25 cellular contexts compared by ENCODE assay signal in the genomic region with DNA sequence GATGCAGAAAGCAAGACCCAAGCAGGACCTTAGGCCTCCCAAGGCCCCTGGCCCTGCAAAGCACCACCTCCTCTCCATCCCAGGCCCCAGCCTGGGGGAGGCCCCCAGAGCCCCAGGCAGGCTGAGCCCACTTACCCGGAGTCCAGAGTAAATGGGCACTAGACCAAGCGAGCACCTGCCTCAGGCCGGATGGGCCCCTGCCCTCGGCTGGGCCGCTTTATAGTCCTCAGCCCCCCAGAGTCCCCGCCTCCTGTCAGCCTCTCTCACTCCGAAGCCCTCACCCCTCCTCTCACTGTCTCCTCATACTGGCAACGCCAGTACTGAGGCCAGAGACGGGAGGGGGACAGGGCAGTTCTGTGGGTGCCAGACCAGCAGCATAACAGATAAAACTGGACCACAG. TPM values are rescaled to one million over a fixed set of nuclear protein-coding genes. Genes with fewer than 3 reads are reported as not detected.
"Had no signal": no experiment of that assay in that cellular context is flagged by ENCODE, and none has a peak within 500 bp of the region (broad histone marks: within the 10 kb centered on the region; RNA-seq: fewer than 3 reads in every experiment).

TSS of gene PPY (minus strand) at position 191 of the 400 bp plus-strand sequence. CDS start 822 bp downstream, outside the sequence.

- H3K9me3 ChIP-seq: esophagus squamous epithelium, gastroesophageal sphincter, sigmoid colon, testis, transverse colon had no signal

- ATAC-seq: effector memory CD8-positive, alpha-beta T cell; gastroesophageal sphincter; left lobe of liver; natural killer cell; stimulated activated naive B cell treated with anti-CD40 and anti-IgM and Interleukin-4, amounts not matched to agents 10 μg/mL and 1 μg/mL and 100 μg/mL, for 72 hours; stimulated activated naive CD8-positive, alpha-beta T cell treated with anti-CD3 and anti-CD28 coated beads, Interleukin-15, amount 100 ng/mL, for 72 hours had no signal

- H3K27ac Mint-ChIP-seq: effector memory CD8-positive, alpha-beta T cell; mesothelial cell of epicardium; natural killer cell; stimulated activated naive B cell treated with anti-CD40 and anti-IgM and Interleukin-4, amounts not matched to agents 10 μg/mL and 1 μg/mL and 100 μg/mL, for 72 hours; stimulated activated naive CD8-positive, alpha-beta T cell treated with anti-CD3 and anti-CD28 coated beads, Interleukin-15, amount 100 ng/mL, for 72 hours had no signal

- H3K4me3 Mint-ChIP-seq: effector memory CD8-positive, alpha-beta T cell; mesothelial cell of epicardium; natural killer cell; stimulated activated naive B cell treated with anti-CD40 and anti-IgM and Interleukin-4, amounts not matched to agents 10 μg/mL and 1 μg/mL and 100 μg/mL, for 72 hours; stimulated activated naive CD8-positive, alpha-beta T cell treated with anti-CD3 and anti-CD28 coated beads, Interleukin-15, amount 100 ng/mL, for 72 hours had no signal

- H3K36me3 Mint-ChIP-seq: mesothelial cell of epicardium; natural killer cell; stimulated activated naive B cell treated with anti-CD40 and anti-IgM and Interleukin-4, amounts not matched to agents 10 μg/mL and 1 μg/mL and 100 μg/mL, for 72 hours had no signal

- DNase-seq: effector memory CD8-positive, alpha-beta T cell; esophagus squamous epithelium; foreskin fibroblast; glutamatergic neuron; islet precursor cell; natural killer cell; sigmoid colon; stimulated activated CD4-positive, alpha-beta T cell treated with anti-CD3 and anti-CD28 coated beads, Interleukin-2, amount 100 ng/mL, for 24 hours; stimulated activated CD4-positive, alpha-beta T cell treated with anti-CD3 and anti-CD28 coated beads, Interleukin-4, amount 100 ng/mL, for 4 hours; stimulated activated naive B cell treated with anti-CD40 and anti-IgM and Interleukin-4, amounts not matched to agents 10 μg/mL and 1 μg/mL and 100 μg/mL, for 72 hours; stimulated activated naive CD8-positive, alpha-beta T cell treated with anti-CD3 and anti-CD28 coated beads, Interleukin-15, amount 100 ng/mL, for 72 hours; testis; transverse colon had no signal

- H3K27me3 ChIP-seq: testis had no signal

- H3K9me3 Mint-ChIP-seq: effector memory CD8-positive, alpha-beta T cell; mesothelial cell of epicardium; natural killer cell; stimulated activated naive B cell treated with anti-CD40 and anti-IgM and Interleukin-4, amounts not matched to agents 10 μg/mL and 1 μg/mL and 100 μg/mL, for 72 hours; stimulated activated naive CD8-positive, alpha-beta T cell treated with anti-CD3 and anti-CD28 coated beads, Interleukin-15, amount 100 ng/mL, for 72 hours had no signal

- H3K27ac ChIP-seq: esophagus squamous epithelium, gastroesophageal sphincter, sigmoid colon, testis, transverse colon had no signal

- H3K36me3 ChIP-seq: esophagus squamous epithelium, gastroesophageal sphincter, sigmoid colon, transverse colon had no signal

- H3K4me3 ChIP-seq: esophagus squamous epithelium, gastroesophageal sphincter, sigmoid colon, skin epidermis, testis, transverse colon had no signal

RNA-seq across cellular contexts. Expression of gene PPY, which starts in this region (rescaled TPM):
- total RNA-seq: epithelial cell of proximal tubule, esophagus squamous epithelium, gastroesophageal sphincter, left lobe of liver, lower leg skin, mesothelial cell of epicardium, mucosa of gallbladder, myocyte, natural killer cell, omental fat pad, pulmonary artery endothelial cell, sigmoid colon, subcutaneous adipose tissue, testis, transverse colon, urinary bladder had no signal
- polyA plus RNA-seq: sigmoid colon, urinary bladder had no signal
